ENCODE assay signal across 11 cellular contexts in genomic region chr2:71156531-71156930, GRCh38. TPM values are rescaled to one million over a fixed set of nuclear protein-coding genes. Genes with fewer than 3 reads are reported as not detected.
DNase-seq lines count a peak whose midpoint lies in the region; TF ChIP-seq lines count a peak whose summit lies in the region.
"Had no signal": no experiment of that assay in that cellular context is flagged by ENCODE, and none has a peak within 500 bp of the region (broad histone marks: within the 10 kb centered on the region; RNA-seq: fewer than 3 reads in every experiment).

No MANE protein-coding gene starts in this region.

- no peak overlapping the region for H3K27ac Mint-ChIP-seq in activated naive CD4-positive, alpha-beta T cell treated with anti-CD3 and anti-CD28 coated beads, Interleukin-2, amount 10 ng/mL, durations not matched to agents 7 days and 5 days

- H3K27me3 Mint-ChIP-seq in activated naive CD4-positive, alpha-beta T cell treated with anti-CD3 and anti-CD28 coated beads, Interleukin-2, amount 10 ng/mL, durations not matched to agents 7 days and 5 days, result peaks cover 23% of the 10 kb centered on the region

- in situ Hi-C loops in GM13976 (cut with MboI; ENCODE audit: low sequenced_read_pairs, unreplicated experiment), result no loop called here

- no peak for TF ChIP-seq CTCF in GM13976 (IDR thresholded peaks at IDR 0.05; ENCODE audit: borderline replicate concordance, control extremely low read depth, extremely low read depth, insufficient read depth, missing control alignments)

- H3K9ac ChIP-seq in NT2/D1 (ENCODE audit: insufficient read length, low read depth), result no peak overlapping the region

- H3K27me3 ChIP-seq in NT2/D1 (ENCODE audit: insufficient read depth, insufficient read length), result no peaks in the 10 kb centered on the region

- no peaks in the 10 kb centered on the region for H3K36me3 ChIP-seq in NT2/D1 (ENCODE audit: insufficient read depth, insufficient read length, low read length)

- peak; percentile 30 for DNase-seq in AG20443 (ENCODE audit: low spot score)
- DNase-seq in M059J (ENCODE audit: low read depth), result peak; percentile 10
- peak; percentile 63 for DNase-seq in NT2/D1 (ENCODE audit: low read depth, low spot score)
- DNase-seq in hepatic stellate cell (ENCODE audit: low spot score), result peak; percentile 55
- no peak for DNase-seq in activated naive CD4-positive, alpha-beta T cell treated with anti-CD3 and anti-CD28 coated beads, Interleukin-2, amount 10 ng/mL, durations not matched to agents 7 days and 5 days
- DNase-seq in substantia nigra (lab: John Stamatoyannopoulos, UW), result no peak
- DNase-seq in T-helper 2 cell, result no peak
- no peak for DNase-seq in GM13976 (ENCODE audit: low spot score)
- DNase-seq: activated naive CD4-positive, alpha-beta T cell; NCI-H510A treated with DMSO at 0.1 percent for 48 hours; stimulated activated CD8-positive, alpha-beta memory T cell treated with anti-CD3 and anti-CD28 coated beads, Interleukin-4, amount 100 ng/mL, for 48 hours had no signal

- no peak overlapping the region for H3K4me3 Mint-ChIP-seq in activated naive CD4-positive, alpha-beta T cell treated with anti-CD3 and anti-CD28 coated beads, Interleukin-2, amount 10 ng/mL, durations not matched to agents 7 days and 5 days

- no peaks in the 10 kb centered on the region for H3K9me3 Mint-ChIP-seq in activated naive CD4-positive, alpha-beta T cell treated with anti-CD3 and anti-CD28 coated beads, Interleukin-2, amount 10 ng/mL, durations not matched to agents 7 days and 5 days

- CTCF ChIA-PET in activated naive CD4-positive, alpha-beta T cell treated with anti-CD3 and anti-CD28 coated beads, Interleukin-2, amount 10 ng/mL, durations not matched to agents 7 days and 5 days (lab: Charles Lee), result interaction anchor here (0.7 to 3.1 kb wide), 10 partner anchors 12 to 356 kb away, joined by 3 to 25 read pairs (median 5); partner anchors contain the start of genes NAGK and ZNF638

- peaks cover 2% of the 10 kb centered on the region for H3K4me1 Mint-ChIP-seq in activated naive CD4-positive, alpha-beta T cell treated with anti-CD3 and anti-CD28 coated beads, Interleukin-2, amount 10 ng/mL, durations not matched to agents 7 days and 5 days

- H3K9me3 ChIP-seq in NT2/D1 (ENCODE audit: insufficient read depth, low read length), result no peaks in the 10 kb centered on the region

- H3K4me1 ChIP-seq in NT2/D1 (ENCODE audit: insufficient read depth, insufficient read length), result peaks cover 8% of the 10 kb centered on the region

- H3K4me3 ChIP-seq in NT2/D1 (ENCODE audit: insufficient read length, low read depth), result no peak overlapping the region

- no peak overlapping the region for H3K27ac ChIP-seq in substantia nigra (ENCODE audit: low read depth, low read length, poor library complexity, severe bottlenecking)

- H3K36me3 Mint-ChIP-seq in activated naive CD4-positive, alpha-beta T cell treated with anti-CD3 and anti-CD28 coated beads, Interleukin-2, amount 10 ng/mL, durations not matched to agents 7 days and 5 days, result no peaks in the 10 kb centered on the region

RNA-seq across cellular contexts. Expression of gene MPHOSPH10, which starts 26.1 kb away (rescaled TPM):
- 14.1 and 20.7 TPM in 2 replicates for total RNA-seq in M059J (2014; rRNA removed; shearing (Covaris generic))

RNA-seq across cellular contexts. Expression of gene MCEE, which starts 26.5 kb away (rescaled TPM):
- 16.5 and 17.7 TPM in 2 replicates for total RNA-seq in M059J (2014; rRNA removed; shearing (Covaris generic))

Comparison
In these comparisons a context has a peak if more than half of its experiments do, and no peak if none do; other contexts are left out.
1. DNase-seq: peak in AG20443 (single experiment), M059J (single experiment), NT2/D1 (single experiment) and hepatic stellate cell (single experiment); none in activated naive CD4-positive, alpha-beta T cell treated with anti-CD3 and anti-CD28 coated beads, Interleukin-2, amount 10 ng/mL, durations not matched to agents 7 days and 5 days (single experiment), substantia nigra (0 of 49), T-helper 2 cell (0 of 5) and GM13976 (single experiment).